8 cellular contexts compared by ENCODE assay signal in genomic region chr3:196740476-196741400, GRCh38. TPM values are rescaled to one million over a fixed set of nuclear protein-coding genes. Genes with fewer than 3 reads are reported as not detected.
DNase-seq lines count a peak whose midpoint lies in the region; ATAC-seq, FAIRE-seq and TF ChIP-seq lines count a peak whose summit lies in the region.

No MANE protein-coding gene starts in this region.

- intact Hi-C loops in heart left ventricle (cut with DNase I) (loop anchor here in 1 of 10 donors (5.0 kb wide), 1 partner anchor 127 kb away; the partner anchor contains the start of gene SENP5), pancreas (cut with DNase I) (no loop called here)

- TF ChIP-seq POLR2A in heart left ventricle (IDR thresholded peaks at IDR 0.05): no peak

- H3K9me3 Mint-ChIP-seq in activated naive CD8-positive, alpha-beta T cell treated with anti-CD3 and anti-CD28 coated beads, Interleukin-2, amount 50 U/mL, for 24 hours: no peaks in the 10 kb centered on the region

- H3K79me2 ChIP-seq in OCI-LY3 (ENCODE audit: low read length): peaks cover 59% of the 10 kb centered on the region

- H3K4me3 ChIP-seq in OCI-LY3 (ENCODE audit: low read length) (peak overlapping the region; percentile 96), heart left ventricle (peak overlapping the region; percentile 64 to 99 (median 90)), pancreas (peak overlapping the region; percentile 70 to 96 (median 90))

- H3K9ac ChIP-seq in OCI-LY3 (ENCODE audit: low read length): peak overlapping the region; percentile 95

- H4K20me1 ChIP-seq in OCI-LY3 (ENCODE audit: insufficient read depth, low read length): peaks cover 45% of the 10 kb centered on the region

- ATAC-seq in HG02759 (IDR thresholded peaks at IDR 0.05; ENCODE audit: unreplicated experiment) (peak; percentile 2), heart left ventricle (peak; percentile 14 to 55 (median 32)), pancreas (peak; percentile 14 to 37 (median 26)), HG02981 (IDR thresholded peaks at IDR 0.05; ENCODE audit: unreplicated experiment) (no peak)
- ATAC-seq in activated naive CD8-positive, alpha-beta T cell treated with anti-CD3 and anti-CD28 coated beads, Interleukin-2, amount 50 U/mL, for 24 hours: peak; percentile 35

- DNase-seq in EH (ENCODE audit: low read depth) (peak; percentile 65), heart left ventricle (peak in 2 of 5 donors; percentile 15 to 35), pancreas (peak in 1 of 6 donors; percentile 56), GM13977 (ENCODE audit: low spot score) (no peak)
- peak; percentile 29 for DNase-seq in activated naive CD8-positive, alpha-beta T cell treated with anti-CD3 and anti-CD28 coated beads, Interleukin-2, amount 50 U/mL, for 24 hours

- peaks cover 31% of the 10 kb centered on the region for H3K4me1 Mint-ChIP-seq in activated naive CD8-positive, alpha-beta T cell treated with anti-CD3 and anti-CD28 coated beads, Interleukin-2, amount 50 U/mL, for 24 hours

- no peaks in the 10 kb centered on the region for H3K27me3 Mint-ChIP-seq in activated naive CD8-positive, alpha-beta T cell treated with anti-CD3 and anti-CD28 coated beads, Interleukin-2, amount 50 U/mL, for 24 hours

- H3K4me1 ChIP-seq in OCI-LY3 (ENCODE audit: low read length): peaks cover 15% of the 10 kb centered on the region
- H3K4me1 ChIP-seq in heart left ventricle: peaks cover 0 to 45% (median 18%) of the 10 kb centered on the region in 12 donors
- peaks cover 8 to 11% (median 9%) of the 10 kb centered on the region in 3 donors for H3K4me1 ChIP-seq in pancreas

- 0 to 2% (median 0%) methylated on average over 31 of the region's 31 CpGs for WGBS in heart left ventricle, 4 donors
- 1% methylated on average over 31 of the region's 31 CpGs for WGBS in pancreas, 2 donors

- H3K36me3 ChIP-seq in OCI-LY3 (replicated peaks; ENCODE audit: low read depth, low read length) (peaks cover 11% of the 10 kb centered on the region), heart left ventricle (peaks cover 0 to under 1% (median 0%) of the 10 kb centered on the region in 9 donors), pancreas (no peaks in the 10 kb centered on the region)

- peak overlapping the region; percentile 98 for H3K4me3 Mint-ChIP-seq in activated naive CD8-positive, alpha-beta T cell treated with anti-CD3 and anti-CD28 coated beads, Interleukin-2, amount 50 U/mL, for 24 hours

- H3K36me3 Mint-ChIP-seq in activated naive CD8-positive, alpha-beta T cell treated with anti-CD3 and anti-CD28 coated beads, Interleukin-2, amount 50 U/mL, for 24 hours (ENCODE audit: low read depth): peaks cover 15% of the 10 kb centered on the region

- H3K27ac ChIP-seq in OCI-LY3 (ENCODE audit: low read length) (peak overlapping the region; percentile 86), heart left ventricle (peak overlapping the region; percentile 90 to 99 (median 96)), pancreas (peak overlapping the region; percentile 87 to 96 (median 94))

- H3K27ac Mint-ChIP-seq in activated naive CD8-positive, alpha-beta T cell treated with anti-CD3 and anti-CD28 coated beads, Interleukin-2, amount 50 U/mL, for 24 hours: peak overlapping the region; percentile 96

- TF ChIP-seq CTCF in OCI-LY3 (IDR thresholded peaks at IDR 0.05; ENCODE audit: low read depth, low read length) (no peak), heart left ventricle (IDR thresholded peaks at IDR 0.05) (no peak), pancreas (IDR thresholded peaks at IDR 0.05) (no peak), GM13977 (IDR thresholded peaks at IDR 0.05; ENCODE audit: extremely low read depth, insufficient read depth, missing control alignments) (no peak)

- H3K4me2 ChIP-seq in OCI-LY3 (ENCODE audit: low read length): peak overlapping the region; percentile 87

- no peaks in the 10 kb centered on the region for H3K27me3 ChIP-seq in OCI-LY3 (ENCODE audit: low read depth, low read length)
- H3K27me3 ChIP-seq in heart left ventricle: no peaks in the 10 kb centered on the region
- H3K27me3 ChIP-seq in pancreas: no peaks in the 10 kb centered on the region

- in situ Hi-C loops in GM13977 (cut with MboI; ENCODE audit: low pct_unique_long_range_greater_than_20kb, low sequenced_read_pairs, unreplicated experiment): no loop called here

- no peak for FAIRE-seq in pancreas (lab: Jason Lieb, UNC)

- H3K9me3 ChIP-seq in OCI-LY3 (ENCODE audit: insufficient read depth, low read length) (no peaks in the 10 kb centered on the region), heart left ventricle (no peaks in the 10 kb centered on the region), pancreas (no peaks in the 10 kb centered on the region)

- H2AFZ ChIP-seq in OCI-LY3 (ENCODE audit: low read depth, low read length): no peak overlapping the region

RNA-seq across cellular contexts. Expression of gene PAK2, which starts 1.1 kb away (rescaled TPM):
- total RNA-seq in heart left ventricle (10 to 100 TPM; 39.2 to 67.8 (median 52.9) TPM), pancreas (10 to 100 TPM; 12.4 to 36.2 (median 22.0) TPM)
- polyA plus RNA-seq in heart left ventricle (10 to 100 TPM; 17.0 to 30.3 TPM), pancreas (1 to 10 TPM; 7.5 to 9.8 TPM)

RNA-seq across cellular contexts. Expression of gene PIGX, which starts 28.6 kb away (rescaled TPM):
- 10 to 100 TPM; 16.6 to 21.2 (median 18.8) TPM for total RNA-seq in heart left ventricle
- 10 to 100 TPM in 1 of 2 donors, 1 to 10 TPM in 1; 8.3 to 10.7 TPM for polyA plus RNA-seq in heart left ventricle
- total RNA-seq in pancreas: 10 to 100 TPM in 2 of 6 donors, 1 to 10 TPM in 4; 8.6 to 12.2 (median 9.5) TPM
- polyA plus RNA-seq in pancreas: 10 to 100 TPM in 1 of 2 donors, 1 to 10 TPM in 1; 4.5 to 11.1 TPM

RNA-seq across cellular contexts. Expression of gene CEP19, which starts 28.7 kb away (rescaled TPM):
- total RNA-seq in heart left ventricle: 1 to 10 TPM in 7 of 9 donors, under 1 TPM in 2; 0.81 to 2.8 (median 1.4) TPM
- 1 to 10 TPM in 1 of 2 donors, under 1 TPM in 1; 0.57 to 1.0 TPM for polyA plus RNA-seq in heart left ventricle
- 1 to 10 TPM in 1 of 6 donors, under 1 TPM in 5; 0.23 to 1.4 (median 0.57) TPM for total RNA-seq in pancreas
- under 1 TPM; 0.52 to 0.53 TPM for polyA plus RNA-seq in pancreas
